14 cellular contexts compared by ENCODE assay signal in the genomic region with DNA sequence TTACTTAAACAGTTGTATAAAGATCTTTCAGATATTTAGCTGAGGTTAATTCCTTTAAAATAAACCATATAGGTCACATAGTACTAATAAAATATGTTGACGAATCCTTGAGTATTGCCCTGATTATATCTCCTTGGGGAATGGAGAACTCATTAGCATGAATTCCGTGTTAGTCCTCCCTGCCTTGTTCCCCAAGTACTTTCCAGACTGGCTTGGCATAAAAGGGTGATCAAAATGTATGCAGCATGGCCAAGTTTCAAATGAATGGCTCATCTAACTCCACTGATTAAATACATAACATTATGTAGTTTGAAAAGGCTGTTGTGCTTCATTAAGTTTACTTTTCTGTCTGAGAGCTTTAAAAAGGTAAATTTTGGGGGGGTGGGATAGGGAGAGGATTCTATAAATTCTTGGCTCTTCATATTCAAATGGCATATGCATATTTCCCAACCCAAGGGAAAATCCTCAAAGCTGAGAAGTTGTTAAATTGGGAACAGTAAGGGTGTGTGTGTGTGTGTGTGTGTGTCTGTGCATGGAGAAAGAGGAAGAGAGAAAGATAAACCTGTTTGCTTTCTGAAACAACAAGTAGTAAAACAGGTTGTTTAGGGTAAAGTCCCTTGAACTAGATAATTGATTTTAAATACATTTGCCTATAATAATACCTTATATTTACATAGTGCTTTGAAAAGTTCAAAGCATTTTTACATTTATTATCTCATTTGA. TPM values are rescaled to one million over a fixed set of nuclear protein-coding genes. Genes with fewer than 3 reads are reported as not detected.
DNase-seq lines count a peak whose midpoint lies in the region; ATAC-seq and TF ChIP-seq lines count a peak whose summit lies in the region.
"Had no signal": no experiment of that assay in that cellular context is flagged by ENCODE, and none has a peak within 500 bp of the region (broad histone marks: within the 10 kb centered on the region; RNA-seq: fewer than 3 reads in every experiment).

No MANE protein-coding gene starts in this region.

- peak overlapping the region; percentile 28 for H3K27ac Mint-ChIP-seq in stimulated activated naive B cell treated with anti-CD40 and anti-IgM and Interleukin-4, amounts not matched to agents 10 μg/mL and 1 μg/mL and 100 μg/mL, for 72 hours
- H3K27ac Mint-ChIP-seq in activated naive CD8-positive, alpha-beta T cell treated with anti-CD3 and anti-CD28 coated beads for 36 hours: no peak overlapping the region

- ATAC-seq in stimulated activated naive B cell treated with anti-CD40 and anti-IgM and Interleukin-4, amounts not matched to agents 10 μg/mL and 1 μg/mL and 100 μg/mL, for 72 hours (replicated peaks): no peak
- ATAC-seq: HCT116 had no signal

- no peak overlapping the region for H3K4me3 Mint-ChIP-seq in stimulated activated naive B cell treated with anti-CD40 and anti-IgM and Interleukin-4, amounts not matched to agents 10 μg/mL and 1 μg/mL and 100 μg/mL, for 72 hours
- H3K4me3 Mint-ChIP-seq in activated naive CD8-positive, alpha-beta T cell treated with anti-CD3 and anti-CD28 coated beads for 36 hours: no peak overlapping the region

- H3K4me3 ChIP-seq in epithelial cell of esophagus (ENCODE audit: low read length) (no peak overlapping the region), coronary artery (no peak overlapping the region)

- TF ChIP-seq CTCF in epithelial cell of esophagus (IDR thresholded peaks at IDR 0.05; ENCODE audit: insufficient read depth, low read depth, low read length, missing control alignments) (no peak), coronary artery (IDR thresholded peaks at IDR 0.05) (no peak)

- peaks cover 0 to 3% of the 10 kb centered on the region in 2 donors for H3K9me3 Mint-ChIP-seq in stimulated activated naive B cell treated with anti-CD40 and anti-IgM and Interleukin-4, amounts not matched to agents 10 μg/mL and 1 μg/mL and 100 μg/mL, for 72 hours
- H3K9me3 Mint-ChIP-seq in activated naive CD8-positive, alpha-beta T cell treated with anti-CD3 and anti-CD28 coated beads for 36 hours: no peaks in the 10 kb centered on the region

- no peaks in the 10 kb centered on the region for H3K27me3 Mint-ChIP-seq in stimulated activated naive B cell treated with anti-CD40 and anti-IgM and Interleukin-4, amounts not matched to agents 10 μg/mL and 1 μg/mL and 100 μg/mL, for 72 hours
- no peaks in the 10 kb centered on the region for H3K27me3 Mint-ChIP-seq in activated naive CD8-positive, alpha-beta T cell treated with anti-CD3 and anti-CD28 coated beads for 36 hours

- no peak overlapping the region for H3K27ac ChIP-seq in coronary artery

- DNase-seq in DMS 273 (lab: John Stamatoyannopoulos, UW; ENCODE audit: unreplicated experiment) (peak; percentile 22), DMS 273 treated with DMSO at 0.1 percent for 48 hours (lab: John Stamatoyannopoulos, UW) (no peak), OCI-M1 (lab: John Stamatoyannopoulos, UW) (peak; percentile 33), epithelial cell of esophagus (ENCODE audit: low read depth) (peak; percentile 48), coronary artery (ENCODE audit: low spot score) (no peak)
- no peak for DNase-seq in stimulated activated naive B cell treated with anti-CD40 and anti-IgM and Interleukin-4, amounts not matched to agents 10 μg/mL and 1 μg/mL and 100 μg/mL, for 72 hours
- no peak for DNase-seq in activated naive CD8-positive, alpha-beta T cell treated with anti-CD3 and anti-CD28 coated beads for 36 hours
- no peak for DNase-seq in effector CD4-positive, alpha-beta T cell
- DNase-seq: 8988T; activated CD8-positive, alpha-beta memory T cell treated with anti-CD3 and anti-CD28 coated beads, Interleukin-2, amount 50 U/mL, for 48 hours; NCI-H1436; NCI-H524 treated with DMSO at 0.1 percent for 48 hours; SHP77 treated with DMSO at 0.1 percent for 48 hours had no signal

- peaks cover 21 to 25% of the 10 kb centered on the region in 2 donors for H3K4me1 Mint-ChIP-seq in stimulated activated naive B cell treated with anti-CD40 and anti-IgM and Interleukin-4, amounts not matched to agents 10 μg/mL and 1 μg/mL and 100 μg/mL, for 72 hours
- H3K4me1 Mint-ChIP-seq in activated naive CD8-positive, alpha-beta T cell treated with anti-CD3 and anti-CD28 coated beads for 36 hours: peaks cover 18% of the 10 kb centered on the region

- no peaks in the 10 kb centered on the region for H3K36me3 Mint-ChIP-seq in stimulated activated naive B cell treated with anti-CD40 and anti-IgM and Interleukin-4, amounts not matched to agents 10 μg/mL and 1 μg/mL and 100 μg/mL, for 72 hours
- no peaks in the 10 kb centered on the region for H3K36me3 Mint-ChIP-seq in activated naive CD8-positive, alpha-beta T cell treated with anti-CD3 and anti-CD28 coated beads for 36 hours

RNA-seq across cellular contexts. Expression of gene ADD3, which starts 4.8 kb away (rescaled TPM):
- 10 to 100 TPM; 44.0 to 52.5 TPM for total RNA-seq in activated naive CD8-positive, alpha-beta T cell treated with anti-CD3 and anti-CD28 coated beads for 36 hours

Comparison
In these comparisons a context has a peak if more than half of its experiments do, and no peak if none do; other contexts are left out.
1. DNase-seq: peak in DMS 273 (single experiment), OCI-M1 (single experiment) and epithelial cell of esophagus (single experiment); none in DMS 273 treated with DMSO at 0.1 percent for 48 hours (single experiment), stimulated activated naive B cell treated with anti-CD40 and anti-IgM and Interleukin-4, amounts not matched to agents 10 μg/mL and 1 μg/mL and 100 μg/mL, for 72 hours (single experiment), activated naive CD8-positive, alpha-beta T cell treated with anti-CD3 and anti-CD28 coated beads for 36 hours (single experiment), effector CD4-positive, alpha-beta T cell (single experiment) and coronary artery (single experiment).